Comparison of ENCODE assay signal across 8 cellular contexts in the genomic region with DNA sequence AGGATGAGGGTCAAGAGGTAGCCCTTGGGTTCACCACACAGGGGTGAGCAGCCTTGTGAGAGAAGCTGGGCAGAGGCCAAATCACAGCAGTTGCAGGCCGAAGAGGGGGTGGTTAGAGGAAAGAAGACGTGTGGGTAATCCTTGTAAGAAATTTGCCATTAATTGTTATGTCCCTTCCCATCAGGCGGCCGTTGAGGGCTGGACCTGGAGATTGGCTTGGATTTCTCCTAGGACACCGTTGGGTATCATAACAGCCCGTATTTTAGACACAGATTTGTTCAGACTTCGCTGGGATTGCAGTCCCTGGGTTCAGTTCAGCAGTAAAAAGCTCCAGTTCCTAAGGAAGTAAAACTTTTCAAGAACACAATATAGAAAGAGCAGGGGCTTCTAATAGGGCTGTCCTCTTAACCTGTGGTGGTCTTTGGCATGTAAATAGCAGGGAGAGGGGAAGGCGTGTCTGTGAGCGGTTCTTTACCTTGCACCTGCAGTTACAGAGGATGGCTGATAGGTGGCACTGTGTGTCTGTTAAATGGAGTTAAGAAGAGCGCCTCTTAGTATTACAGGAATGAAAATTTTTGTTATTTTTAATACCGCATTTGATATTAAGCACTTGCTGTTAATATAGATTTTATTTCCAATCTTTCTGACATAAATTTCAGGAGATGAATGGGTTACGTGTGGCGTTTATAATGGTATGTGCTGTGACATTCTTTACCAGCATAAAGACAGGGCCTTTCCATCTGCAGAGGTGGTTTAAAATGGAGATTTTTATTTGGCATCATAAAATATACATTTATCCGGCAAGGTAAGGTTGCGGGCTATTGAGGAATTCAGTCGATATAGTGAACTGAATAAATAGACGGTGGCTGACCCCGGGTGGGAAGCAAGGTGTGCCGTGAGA.
DNase-seq lines count a peak whose midpoint lies in the region; ATAC-seq and TF ChIP-seq lines count a peak whose summit lies in the region.
"Not testable (repeated sequence)": the region's sequence is repeated elsewhere in the genome, so short reads cannot be mapped to it uniquely, and the experiment has no call there.

No MANE protein-coding gene starts in this region.

- TF ChIP-seq CTCF in PC-3 (conservative IDR thresholded peaks at IDR 0.05; ENCODE audit: low read depth, low read length) (peak; percentile 49), astrocyte of the cerebellum (IDR thresholded peaks at IDR 0.05; ENCODE audit: low read depth, low read length, missing control alignments) (peak; percentile 58), natural killer cell (IDR thresholded peaks at IDR 0.05) (peak; percentile 70), type B pancreatic cell (conservative IDR thresholded peaks at IDR 0.05) (peak; percentile 79)

- not testable (repeated sequence) for H3K4me2 ChIP-seq in PC-3 (ENCODE audit: low read length)

- H3K36me3 ChIP-seq in H7 (replicated peaks; ENCODE audit: control insufficient read depth, insufficient read depth, low read length); PC-3 (ENCODE audit: low read depth, low read length): not testable (repeated sequence)

- not testable (repeated sequence) for H3K36me3 Mint-ChIP-seq in natural killer cell, type B pancreatic cell

- H3K4me1 ChIP-seq in PC-3 (ENCODE audit: insufficient read depth, low read length) = not testable (repeated sequence)

- H3K9me2 ChIP-seq in PC-3 (replicated peaks; ENCODE audit: low read length) = not testable (repeated sequence)

- H3K9ac ChIP-seq in PC-3 (ENCODE audit: low read length) = not testable (repeated sequence)

- not testable (repeated sequence) for H4K20me1 ChIP-seq in PC-3 (ENCODE audit: low read length)

- H3K9me3 Mint-ChIP-seq in natural killer cell, type B pancreatic cell: not testable (repeated sequence)

- DNase-seq in Daoy (ENCODE audit: low read depth) (peak; percentile 24), H7 (peak; percentile 54), Kasumi-1 (lab: John Stamatoyannopoulos, UW) (peak; percentile 33 to 50), PC-3 (peak; percentile 47), glomerular visceral epithelial cell (ENCODE audit: extremely low spot score) (peak; percentile 13)
- DNase-seq in astrocyte of the cerebellum (ENCODE audit: low read depth); natural killer cell; type B pancreatic cell (ENCODE audit: extremely low spot score, unreplicated experiment): not testable (repeated sequence)

- not testable (repeated sequence) for H3K27me3 Mint-ChIP-seq in natural killer cell (ENCODE audit: low read depth in 2 of 2); type B pancreatic cell

- H3K4me1 Mint-ChIP-seq in natural killer cell; type B pancreatic cell (ENCODE audit: unreplicated experiment): not testable (repeated sequence)

- not testable (repeated sequence) for H2AFZ ChIP-seq in PC-3 (ENCODE audit: low read length)

- peak; percentile 67 for ATAC-seq in PC-3
- ATAC-seq in natural killer cell = peak in 2 of 3 donors; percentile 53 to 74

- CTCF ChIA-PET in PC-3 (lab: Charles Lee) = not testable (repeated sequence)

- H3K4me3 Mint-ChIP-seq in natural killer cell, type B pancreatic cell: not testable (repeated sequence)

- H3K27ac Mint-ChIP-seq in natural killer cell, type B pancreatic cell: not testable (repeated sequence)

- not testable (repeated sequence) for H3K27me3 ChIP-seq in H7 (ENCODE audit: control insufficient read depth, insufficient read depth, low read length); PC-3 (ENCODE audit: low read length)

- intact Hi-C loops in PC-3 (cut with micrococcal nuclease); natural killer cell (cut with micrococcal nuclease): not testable (repeated sequence)

- POLR2A ChIA-PET in PC-3 (lab: Charles Lee; ENCODE audit: unreplicated experiment) = not testable (repeated sequence)

- H3F3A ChIP-seq in PC-3 (ENCODE audit: low read length, unreplicated experiment) = not testable (repeated sequence)

- not testable (repeated sequence) for H3K4me3 ChIP-seq in H7 (ENCODE audit: insufficient read depth, low read depth, low read length); PC-3 (ENCODE audit: low read length); astrocyte of the cerebellum (ENCODE audit: low read depth, low read length)

- H3K79me2 ChIP-seq in PC-3 (ENCODE audit: low read length) = not testable (repeated sequence)

- in situ Hi-C loops in astrocyte of the cerebellum (cut with HindIII; ENCODE audit: low sequenced_read_pairs) = not testable (repeated sequence)

- not testable (repeated sequence) for H3K9me3 ChIP-seq in PC-3 (ENCODE audit: low read length)

- BruUV-seq in PC-3 (replicated peaks; lab: Mats Ljungman, UMichigan) = not testable (repeated sequence)

- H3K27ac ChIP-seq in PC-3 (ENCODE audit: low read length) = not testable (repeated sequence)
